Comparison of ENCODE assay signal across 12 cellular contexts in genomic region chr1:119784127-119784781, GRCh38. TPM values are rescaled to one million over a fixed set of nuclear protein-coding genes. Genes with fewer than 3 reads are reported as not detected.
DNase-seq lines count a peak whose midpoint lies in the region; ATAC-seq and TF ChIP-seq lines count a peak whose summit lies in the region.
"Had no signal": no experiment of that assay in that cellular context is flagged by ENCODE, and none has a peak within 500 bp of the region (broad histone marks: within the 10 kb centered on the region; RNA-seq: fewer than 3 reads in every experiment).

No MANE protein-coding gene starts in this region.

- intact Hi-C loops in heart right ventricle (cut with DNase I), result no loop called here
- intact Hi-C loops in sigmoid colon (cut with DNase I), result no loop called here

- DNase-seq in HCEC 1CT (peak; percentile 26), adipocyte (ENCODE audit: low read depth) (peak; percentile 88), heart right ventricle (peak in 1 of 2 donors; percentile 59), sigmoid colon (peak; percentile 85), NCI-H1105 treated with DMSO at 0.1 percent for 48 hours (lab: John Stamatoyannopoulos, UW) (no peak), islet precursor cell (no peak)
- no peak for DNase-seq in stimulated activated CD4-positive, alpha-beta T cell treated with anti-CD3 and anti-CD28 coated beads, Interleukin-12 subunit alpha, Interleukin-12 subunit beta, amount 100 ng/mL, for 4 hours
- DNase-seq: hippocampal formation, NCI-H187 treated with DMSO at 0.1 percent for 48 hours had no signal

- H3K4me1 ChIP-seq in adipocyte (ENCODE audit: control insufficient read depth, insufficient read depth, low read length), result peaks cover 63% of the 10 kb centered on the region
- peaks cover 0 to 9% (median 4%) of the 10 kb centered on the region in 9 donors for H3K4me1 ChIP-seq in heart right ventricle
- H3K4me1 ChIP-seq in sigmoid colon, result peaks cover 0 to 33% (median 20%) of the 10 kb centered on the region in 4 donors

- H3K27me3 ChIP-seq in adipocyte (replicated peaks; ENCODE audit: control insufficient read depth, insufficient read depth, low read length), result no peaks in the 10 kb centered on the region
- no peaks in the 10 kb centered on the region for H3K27me3 ChIP-seq in heart right ventricle
- H3K27me3 ChIP-seq in sigmoid colon, result no peaks in the 10 kb centered on the region

- no peak for TF ChIP-seq EP300 in sigmoid colon (IDR thresholded peaks at IDR 0.05)

- H3K27ac ChIP-seq in heart right ventricle, result no peak overlapping the region
- peak overlapping the region in 1 of 4 donors; percentile 20 for H3K27ac ChIP-seq in sigmoid colon

- peak overlapping the region; percentile 46 for H3K4me3 ChIP-seq in adipocyte (ENCODE audit: low read length)
- no peak overlapping the region for H3K4me3 ChIP-seq in heart right ventricle
- no peak overlapping the region for H3K4me3 ChIP-seq in sigmoid colon

- no peaks in the 10 kb centered on the region for H3K9me3 ChIP-seq in adipocyte (ENCODE audit: control insufficient read depth, low read length)
- no peaks in the 10 kb centered on the region for H3K9me3 ChIP-seq in heart right ventricle
- no peaks in the 10 kb centered on the region for H3K9me3 ChIP-seq in sigmoid colon

- no peak for TF ChIP-seq POLR2A in sigmoid colon (IDR thresholded peaks at IDR 0.05)

- peak overlapping the region; percentile 52 for H3K9ac ChIP-seq in adipocyte (ENCODE audit: low read length)

- TF ChIP-seq CTCF in heart right ventricle (IDR thresholded peaks at IDR 0.05) (no peak), sigmoid colon (IDR thresholded peaks at IDR 0.05) (no peak)

- WGBS in heart right ventricle, 2 donors, result 76% methylated on average over 4 of the region's 4 CpGs
- WGBS in sigmoid colon, 2 donors, result 38 to 65% methylated on average over 4 of the region's 4 CpGs

- no peaks in the 10 kb centered on the region for H3K36me3 ChIP-seq in adipocyte (ENCODE audit: control insufficient read depth, insufficient read depth, low read length, severe bottlenecking)
- H3K36me3 ChIP-seq in heart right ventricle, result no peaks in the 10 kb centered on the region
- no peaks in the 10 kb centered on the region for H3K36me3 ChIP-seq in sigmoid colon

- peak in 7 of 8 donors; percentile 37 to 85 (median 56) for ATAC-seq in heart right ventricle
- no peak for ATAC-seq in HG03135 (IDR thresholded peaks at IDR 0.05; ENCODE audit: unreplicated experiment)
- ATAC-seq: activated CD4-positive, CD25-positive, alpha-beta regulatory T cell treated with anti-CD3 and anti-CD28 coated beads, Interleukin-2, amount 50 U/mL, for 24 hours had no signal

RNA-seq across cellular contexts. Expression of gene HMGCS2, which starts 15.5 kb away (rescaled TPM):
- total RNA-seq in heart right ventricle (100 to 1,000 TPM in 2 of 10 donors, 10 to 100 TPM in 3, 1 to 10 TPM in 4, under 1 TPM in 1; 0.83 to 313 (median 11.2) TPM), sigmoid colon (1 to 10 TPM in 1 of 4 donors, not detected in 3; 2.8 TPM)
- polyA plus RNA-seq in heart right ventricle (10 to 100 TPM in 1 of 2 donors, 1 to 10 TPM in 1; 1.1 to 36.9 TPM), sigmoid colon (100 to 1,000 TPM in 2 of 3 donors, 10 to 100 TPM in 1; 53.9 to 607 (median 276) TPM)
- total RNA-seq: RPMI7951 had no signal

RNA-seq across cellular contexts. Expression of gene REG4, which starts 27.0 kb away (rescaled TPM):
- total RNA-seq in heart right ventricle (not detected), sigmoid colon (not detected)
- polyA plus RNA-seq in heart right ventricle (not detected), sigmoid colon (10 to 100 TPM; 10.4 to 80.8 (median 13.2) TPM)
- total RNA-seq: RPMI7951 had no signal

Comparison
In these comparisons a context has a peak if more than half of its experiments do, and no peak if none do; other contexts are left out.
1. DNase-seq: peak in HCEC 1CT (single experiment), adipocyte (single experiment) and sigmoid colon (single experiment); none in NCI-H1105 treated with DMSO at 0.1 percent for 48 hours (single experiment), islet precursor cell (single experiment) and stimulated activated CD4-positive, alpha-beta T cell treated with anti-CD3 and anti-CD28 coated beads, Interleukin-12 subunit alpha, Interleukin-12 subunit beta, amount 100 ng/mL, for 4 hours (single experiment).